In genomic region chr3:98962189-98962930, GRCh38 we compare ENCODE assay signal across 18 cellular contexts.
DNase-seq lines count a peak whose midpoint lies in the region; ATAC-seq, FAIRE-seq and TF ChIP-seq lines count a peak whose summit lies in the region.
"Had no signal": no experiment of that assay in that cellular context is flagged by ENCODE, and none has a peak within 500 bp of the region (broad histone marks: within the 10 kb centered on the region; RNA-seq: fewer than 3 reads in every experiment).

No MANE protein-coding gene starts in this region.

- ATAC-seq in HepG2 (peak; percentile 82), right lobe of liver (no peak), GM18861 (IDR thresholded peaks at IDR 0.05; ENCODE audit: unreplicated experiment) (no peak), HG02763 (IDR thresholded peaks at IDR 0.05; ENCODE audit: unreplicated experiment) (no peak)
- ATAC-seq: heart right ventricle, WTC11 had no signal

- no peak overlapping the region for H3K27ac ChIP-seq in HepG2 (ENCODE audit: extremely low read length, insufficient read depth, low read length)
- H3K27ac ChIP-seq in right lobe of liver = no peak overlapping the region
- no peak overlapping the region for H3K27ac ChIP-seq in Karpas-422 (ENCODE audit: low read length)
- H3K27ac ChIP-seq: heart right ventricle, HL-60, Peyer's patch, transverse colon had no signal

- TF ChIP-seq EP300 in HepG2 (IDR thresholded peaks at IDR 0.05; ENCODE audit: low read depth in 2 of 2, low read length in 2 of 2) (no peak), HepG2 (CRISPR knock-in tag; IDR thresholded peaks at IDR 0.05; ENCODE audit: borderline replicate concordance) (no peak)

- CTCF ChIA-PET in HepG2 (lab: Yijun Ruan, JAX; ENCODE audit: low intra/inter-chr PET ratio, low total read pairs) = no interaction called here

- no peak for TF ChIP-seq RAD21 in HepG2 (CRISPR knock-in tag; IDR thresholded peaks at IDR 0.05)

- H3K9me3 ChIP-seq in HepG2 (ENCODE audit: low read length) (no peaks in the 10 kb centered on the region), right lobe of liver (no peaks in the 10 kb centered on the region), Karpas-422 (ENCODE audit: low read length) (no peaks in the 10 kb centered on the region)
- H3K9me3 ChIP-seq: heart right ventricle, Peyer's patch, transverse colon had no signal

- peaks cover 9% of the 10 kb centered on the region; the same call in 1 of the 2 replicates for H3K4me1 ChIP-seq in HepG2 (ENCODE audit: insufficient read depth, low read length)
- H3K4me1 ChIP-seq in right lobe of liver = no peaks in the 10 kb centered on the region
- H3K4me1 ChIP-seq in Karpas-422 (ENCODE audit: low read length) = peaks cover 6% of the 10 kb centered on the region; the same call in 1 of the 2 replicates
- H3K4me1 ChIP-seq: heart right ventricle, Peyer's patch, transverse colon had no signal

- H3K36me3 ChIP-seq in HepG2 (replicated peaks in 1 of 2; ENCODE audit: control insufficient read depth in 1 of 2, insufficient read depth in 2 of 2, low read length in 2 of 2) = no peaks in the 10 kb centered on the region
- no peaks in the 10 kb centered on the region for H3K36me3 ChIP-seq in right lobe of liver
- H3K36me3 ChIP-seq in Karpas-422 (ENCODE audit: insufficient read depth, low read length) = no peaks in the 10 kb centered on the region
- H3K36me3 ChIP-seq: heart right ventricle, Peyer's patch, transverse colon had no signal

- H4K20me1 ChIP-seq in HepG2 (ENCODE audit: insufficient read depth, low read length) (no peaks in the 10 kb centered on the region), Karpas-422 (ENCODE audit: insufficient read depth, low read depth, low read length) (no peaks in the 10 kb centered on the region)

- no TSS peak for BruUV-seq in HepG2 (replicated peaks; lab: Mats Ljungman, UMichigan)

- in situ Hi-C loops in HepG2 (cut with HindIII; ENCODE audit: extremely low pct_ligation_motif_present, low pct_unique_long_range_greater_than_20kb) = no loop called here

- no peak for TF ChIP-seq CTCF in HepG2 (CRISPR knock-in tag; IDR thresholded peaks at IDR 0.05)
- no peak for TF ChIP-seq CTCF in right lobe of liver (IDR thresholded peaks at IDR 0.05)
- no peak for TF ChIP-seq CTCF in fibroblast of mammary gland (conservative IDR thresholded peaks at IDR 0.05; ENCODE audit: control insufficient read depth, insufficient read depth, low read depth, low read length)

- H3K4me2 ChIP-seq in HepG2 (ENCODE audit: low read depth, low read length) (no peak overlapping the region), Karpas-422 (ENCODE audit: low read depth, low read length, poor library complexity, severe bottlenecking) (no peak overlapping the region)

- peaks cover 10% of the 10 kb centered on the region for H3K27me3 Mint-ChIP-seq in activated T-helper 2 cell treated with anti-CD3 and anti-CD28 coated beads, Interferon-gamma antibody, Interleukin-2, Interleukin-4, amounts not matched to agents 10 μg/mL and 5 μg/mL and 100 μg/mL, durations not matched to agents 14 hours and 24 hours and 36 hours (ENCODE audit: low read depth)

- no peaks in the 10 kb centered on the region for H3K4me1 Mint-ChIP-seq in activated T-helper 2 cell treated with anti-CD3 and anti-CD28 coated beads, Interferon-gamma antibody, Interleukin-2, Interleukin-4, amounts not matched to agents 10 μg/mL and 5 μg/mL and 100 μg/mL, durations not matched to agents 14 hours and 24 hours and 36 hours (ENCODE audit: low read depth)
- H3K4me1 Mint-ChIP-seq: WTC11 had no signal

- no peaks in the 10 kb centered on the region for H3K9me2 ChIP-seq in Karpas-422 (replicated peaks; ENCODE audit: insufficient read depth, low read length)

- H2AFZ ChIP-seq in HepG2 (ENCODE audit: low read length) (no peak overlapping the region), Karpas-422 (ENCODE audit: low read length) (no peak overlapping the region)

- POLR2A ChIA-PET in HepG2 (lab: Yijun Ruan, JAX) = interaction anchor here (1.1 kb wide), 1 partner anchor 61 kb away, joined by 3 read pairs; the partner anchor contains the start of gene DCBLD2

- H3K9ac ChIP-seq in HepG2 (ENCODE audit: insufficient read depth, low read depth, low read length) (no peak overlapping the region), Karpas-422 (ENCODE audit: low read length) (no peak overlapping the region)

- 2% methylated on average over 4 of the region's 4 CpGs for WGBS in HepG2 (ENCODE audit: low lambda C conversion rate)
- 78% methylated on average over 4 of the region's 4 CpGs for WGBS in right lobe of liver (ENCODE audit: insufficient coverage, low coverage, low lambda C conversion rate, missing lambda C conversion rate)

- no peaks in the 10 kb centered on the region for H3K36me3 Mint-ChIP-seq in activated T-helper 2 cell treated with anti-CD3 and anti-CD28 coated beads, Interferon-gamma antibody, Interleukin-2, Interleukin-4, amounts not matched to agents 10 μg/mL and 5 μg/mL and 100 μg/mL, durations not matched to agents 14 hours and 24 hours and 36 hours (ENCODE audit: low read depth)
- H3K36me3 Mint-ChIP-seq: mesothelial cell of epicardium, WTC11 had no signal

- FAIRE-seq in HepG2 (lab: Jason Lieb, UNC) = no peak
- FAIRE-seq: GM19239 had no signal

- no peaks in the 10 kb centered on the region for H3K27me3 ChIP-seq in HepG2 (ENCODE audit: control insufficient read depth in 1 of 2, insufficient read depth in 2 of 2, low read length in 2 of 2)
- H3K27me3 ChIP-seq in right lobe of liver = no peaks in the 10 kb centered on the region
- no peaks in the 10 kb centered on the region for H3K27me3 ChIP-seq in Karpas-422 (ENCODE audit: low read length)
- H3K27me3 ChIP-seq: heart right ventricle, Peyer's patch, transverse colon had no signal

- intact Hi-C loops in HepG2 (cut with micrococcal nuclease; ENCODE audit: unreplicated experiment) (no loop called here), right lobe of liver (cut with DNase I) (no loop called here)
- intact Hi-C loops in activated T-helper 2 cell treated with anti-CD3 and anti-CD28 coated beads, Interferon-gamma antibody, Interleukin-2, Interleukin-4, amounts not matched to agents 10 μg/mL and 5 μg/mL and 100 μg/mL, durations not matched to agents 14 hours and 24 hours and 36 hours (cut with micrococcal nuclease) = no loop called here

- no peak overlapping the region for H3K27ac Mint-ChIP-seq in activated T-helper 2 cell treated with anti-CD3 and anti-CD28 coated beads, Interferon-gamma antibody, Interleukin-2, Interleukin-4, amounts not matched to agents 10 μg/mL and 5 μg/mL and 100 μg/mL, durations not matched to agents 14 hours and 24 hours and 36 hours
- H3K27ac Mint-ChIP-seq: mesothelial cell of epicardium, WTC11 had no signal

- H3K4me3 Mint-ChIP-seq in activated T-helper 2 cell treated with anti-CD3 and anti-CD28 coated beads, Interferon-gamma antibody, Interleukin-2, Interleukin-4, amounts not matched to agents 10 μg/mL and 5 μg/mL and 100 μg/mL, durations not matched to agents 14 hours and 24 hours and 36 hours (ENCODE audit: low read depth) = no peak overlapping the region
- H3K4me3 Mint-ChIP-seq: mesothelial cell of epicardium, WTC11 had no signal

- H3K4me3 ChIP-seq in HepG2 (replicated peaks in 1 of 3; ENCODE audit: insufficient read depth in 1 of 3, low read depth in 2 of 3, low read length in 3 of 3) (no peak overlapping the region), right lobe of liver (no peak overlapping the region), fibroblast of mammary gland (ENCODE audit: control insufficient read depth, low read depth, low read length) (peak overlapping the region; percentile 30), Karpas-422 (ENCODE audit: low read length) (no peak overlapping the region)
- H3K4me3 ChIP-seq: heart right ventricle, Peyer's patch, transverse colon had no signal

- no peak for TF ChIP-seq POLR2A in HepG2 (IDR thresholded peaks at IDR 0.05; ENCODE audit: insufficient read depth in 1 of 2, low read depth in 2 of 2, low read length in 2 of 2)
- TF ChIP-seq POLR2A in right lobe of liver (IDR thresholded peaks at IDR 0.05) = no peak

- H3K79me2 ChIP-seq in HepG2 (ENCODE audit: insufficient read depth, low read length) (no peaks in the 10 kb centered on the region), Karpas-422 (ENCODE audit: low read length) (no peaks in the 10 kb centered on the region)

- H3K9me3 Mint-ChIP-seq in activated T-helper 2 cell treated with anti-CD3 and anti-CD28 coated beads, Interferon-gamma antibody, Interleukin-2, Interleukin-4, amounts not matched to agents 10 μg/mL and 5 μg/mL and 100 μg/mL, durations not matched to agents 14 hours and 24 hours and 36 hours = no peaks in the 10 kb centered on the region
- H3K9me3 Mint-ChIP-seq: mesothelial cell of epicardium, WTC11 had no signal

- DNase-seq in HepG2 (ENCODE audit: low spot score) (peak; percentile 52), right lobe of liver (no peak), RPMI7951 (ENCODE audit: low read depth) (peak; percentile 93), fibroblast of mammary gland (ENCODE audit: low read depth) (peak; percentile 98), Karpas-422 (no peak)
- DNase-seq in activated T-helper 2 cell treated with anti-CD3 and anti-CD28 coated beads, Interferon-gamma antibody, Interleukin-2, Interleukin-4, amounts not matched to agents 10 μg/mL and 5 μg/mL and 100 μg/mL, durations not matched to agents 14 hours and 24 hours and 36 hours (ENCODE audit: low spot score) = no peak
- DNase-seq: activated T-cell treated with anti-CD3 and anti-CD28 coated beads, Interleukin-2, amount 50 U/mL, for 48 hours; heart right ventricle; NCI-H2081; Peyer's patch; retina; transverse colon had no signal

TF ChIP-seq in HepG2, 621 proteins besides CTCF, POLR2A, EP300 and RAD21:
- no peak for TF ChIP-seq ARID2 (CRISPR knock-in tag; IDR thresholded peaks at IDR 0.05; ENCODE audit: borderline replicate concordance)
- peak; percentile 29; the same call in 1 of the 2 replicates for TF ChIP-seq FOSL2 (CRISPR knock-in tag; IDR thresholded peaks at IDR 0.05)
TF ChIP-seq in HepG2: peak in this region for 1.

Comparison
In these comparisons a context has a peak if more than half of its experiments do, and no peak if none do; other contexts are left out.
1. DNase-seq: peak in HepG2 (single experiment), RPMI7951 (single experiment) and fibroblast of mammary gland (single experiment); none in right lobe of liver (0 of 3), Karpas-422 (single experiment) and activated T-helper 2 cell treated with anti-CD3 and anti-CD28 coated beads, Interferon-gamma antibody, Interleukin-2, Interleukin-4, amounts not matched to agents 10 μg/mL and 5 μg/mL and 100 μg/mL, durations not matched to agents 14 hours and 24 hours and 36 hours (single experiment).